In genomic region chr12:3571323-3571722, GRCh38 we compare ENCODE assay signal across 27 cellular contexts.
"Had no signal": no experiment of that assay in that cellular context is flagged by ENCODE, and none has a peak within 500 bp of the region (broad histone marks: within the 10 kb centered on the region; RNA-seq: fewer than 3 reads in every experiment).

No MANE protein-coding gene starts in this region.

- H3K9me3 Mint-ChIP-seq: dendritic cell treated with granulocyte-macrophage colony-stimulating factor and Interleukin-4, amounts not matched to agents 40 ng/mL and 50 ng/mL, for 4 days; mesothelial cell of epicardium; naive B cell; natural killer cell treated with Interleukin-12 subunit alpha and Interleukin-12 subunit beta and Interleukin-15 and Interleukin-18, amount 100 ng/mL, for 72 hours; neural crest cell; stimulated activated memory B cell treated with anti-CD40 and anti-IgM and Interleukin-4, amounts not matched to agents 10 μg/mL and 1 μg/mL and 100 μg/mL, for 72 hours; stimulated activated naive CD8-positive, alpha-beta T cell treated with anti-CD3 and anti-CD28 coated beads, Interleukin-15, Interleukin-2, amounts not matched to agents 100 ng/mL and 50 ng/mL, for 24 hours had no signal

- H3K4me1 ChIP-seq: esophagus squamous epithelium, pancreas, prostate gland, right atrium auricular region, sigmoid colon, spleen, tibial nerve, upper lobe of right lung, uterus had no signal

- H3K27ac ChIP-seq: esophagus squamous epithelium, neutrophil, pancreas, prostate gland, right atrium auricular region, sigmoid colon, spleen, thoracic aorta, tibial nerve, upper lobe of right lung, uterus had no signal

- ATAC-seq: left lobe of liver; mucosa of descending colon; natural killer cell treated with Interleukin-12 subunit alpha and Interleukin-12 subunit beta and Interleukin-15 and Interleukin-18, amount 100 ng/mL, for 72 hours; stimulated activated memory B cell treated with anti-CD40 and anti-IgM and Interleukin-4, amounts not matched to agents 10 μg/mL and 1 μg/mL and 100 μg/mL, for 72 hours; upper lobe of right lung had no signal

- H3K36me3 ChIP-seq: esophagus squamous epithelium, neutrophil, pancreas, prostate gland, right atrium auricular region, sigmoid colon, spleen, thoracic aorta, tibial nerve, upper lobe of right lung, uterus had no signal

- H3K4me3 Mint-ChIP-seq: dendritic cell treated with granulocyte-macrophage colony-stimulating factor and Interleukin-4, amounts not matched to agents 40 ng/mL and 50 ng/mL, for 4 days; mesothelial cell of epicardium; naive B cell; natural killer cell treated with Interleukin-12 subunit alpha and Interleukin-12 subunit beta and Interleukin-15 and Interleukin-18, amount 100 ng/mL, for 72 hours; neural crest cell; stimulated activated memory B cell treated with anti-CD40 and anti-IgM and Interleukin-4, amounts not matched to agents 10 μg/mL and 1 μg/mL and 100 μg/mL, for 72 hours; stimulated activated naive CD8-positive, alpha-beta T cell treated with anti-CD3 and anti-CD28 coated beads, Interleukin-15, Interleukin-2, amounts not matched to agents 100 ng/mL and 50 ng/mL, for 24 hours had no signal

- H3K27me3 ChIP-seq: pancreas, right atrium auricular region, sigmoid colon, tibial nerve, upper lobe of right lung, uterus had no signal

- H3K27ac Mint-ChIP-seq: dendritic cell treated with granulocyte-macrophage colony-stimulating factor and Interleukin-4, amounts not matched to agents 40 ng/mL and 50 ng/mL, for 4 days; mesothelial cell of epicardium; naive B cell; natural killer cell treated with Interleukin-12 subunit alpha and Interleukin-12 subunit beta and Interleukin-15 and Interleukin-18, amount 100 ng/mL, for 72 hours; stimulated activated memory B cell treated with anti-CD40 and anti-IgM and Interleukin-4, amounts not matched to agents 10 μg/mL and 1 μg/mL and 100 μg/mL, for 72 hours; stimulated activated naive CD8-positive, alpha-beta T cell treated with anti-CD3 and anti-CD28 coated beads, Interleukin-15, Interleukin-2, amounts not matched to agents 100 ng/mL and 50 ng/mL, for 24 hours had no signal

- DNase-seq: effector memory CD4-positive, alpha-beta T cell; erythroblast; esophagus squamous epithelium; foreskin melanocyte; glutamatergic neuron; mesenchymal stem cell; mucosa of descending colon; naive B cell; pancreas; sigmoid colon; spleen; stimulated activated CD4-positive, alpha-beta T cell treated with anti-CD3 and anti-CD28 coated beads, Interleukin-4, amount 100 ng/mL, for 4 hours; upper lobe of right lung; uterus had no signal

- H3K36me3 Mint-ChIP-seq: mesothelial cell of epicardium; naive B cell; natural killer cell treated with Interleukin-12 subunit alpha and Interleukin-12 subunit beta and Interleukin-15 and Interleukin-18, amount 100 ng/mL, for 72 hours; stimulated activated memory B cell treated with anti-CD40 and anti-IgM and Interleukin-4, amounts not matched to agents 10 μg/mL and 1 μg/mL and 100 μg/mL, for 72 hours had no signal

- H3K4me3 ChIP-seq: esophagus squamous epithelium, lung, mucosa of descending colon, pancreas, prostate gland, right atrium auricular region, sigmoid colon, spleen, thoracic aorta, tibial nerve, upper lobe of right lung, uterus had no signal

- H3K4me1 Mint-ChIP-seq: naive B cell; stimulated activated memory B cell treated with anti-CD40 and anti-IgM and Interleukin-4, amounts not matched to agents 10 μg/mL and 1 μg/mL and 100 μg/mL, for 72 hours had no signal

- H3K9me3 ChIP-seq: esophagus squamous epithelium, mucosa of descending colon, neutrophil, pancreas, prostate gland, right atrium auricular region, sigmoid colon, spleen, thoracic aorta, tibial nerve, upper lobe of right lung, uterus had no signal
